ENCODE assay signal across 21 cellular contexts in the genomic region with DNA sequence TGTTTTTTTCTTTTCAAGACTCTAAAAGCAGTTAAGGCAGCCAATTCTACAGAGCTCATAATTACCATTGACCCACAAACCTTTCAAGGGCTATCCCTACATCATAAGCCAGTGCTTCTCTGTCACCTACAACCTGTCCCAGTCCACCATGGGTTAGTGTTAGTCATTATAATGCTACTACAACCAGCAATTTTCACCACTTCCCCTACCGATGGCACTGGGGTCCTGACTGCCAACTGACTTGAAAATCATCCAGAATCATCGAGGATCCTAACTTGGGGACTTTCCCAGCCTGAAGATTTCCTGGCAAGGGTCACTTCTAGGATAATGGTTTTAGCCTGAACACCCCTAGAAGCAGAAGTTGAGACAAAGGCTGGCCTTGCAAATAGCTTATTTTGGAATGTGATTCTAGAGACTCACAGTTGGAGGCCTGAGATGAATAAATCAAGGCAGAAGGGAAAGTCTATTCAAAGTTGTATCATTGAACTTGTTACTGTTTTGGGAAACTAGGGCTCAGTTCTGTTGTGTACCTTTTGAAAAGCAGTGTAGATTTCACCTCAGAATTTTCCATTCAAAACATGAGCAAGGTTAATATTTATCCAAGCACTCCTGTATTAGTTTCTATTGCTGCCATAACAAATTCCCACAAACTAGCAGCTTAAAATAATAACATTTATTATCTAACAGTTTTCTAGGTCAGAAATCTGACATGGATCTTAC.
"Had no signal": no experiment of that assay in that cellular context is flagged by ENCODE, and none has a peak within 500 bp of the region (broad histone marks: within the 10 kb centered on the region; RNA-seq: fewer than 3 reads in every experiment).

No MANE protein-coding gene starts in this region.

- H3K9me3 ChIP-seq: suprapubic skin, transverse colon had no signal

- H3K9me3 Mint-ChIP-seq: activated CD4-positive, alpha-beta memory T cell treated with anti-CD3 and anti-CD28 coated beads for 36 hours; activated naive CD8-positive, alpha-beta T cell treated with anti-CD3 and anti-CD28 coated beads, Interleukin-2, amount 10 ng/mL, durations not matched to agents 7 days and 5 days; brain had no signal

- H3K79me2 ChIP-seq: parathyroid adenoma had no signal

- H3K4me1 Mint-ChIP-seq: activated CD4-positive, alpha-beta T cell treated with anti-CD3 and anti-CD28 coated beads for 36 hours; activated CD8-positive, alpha-beta memory T cell treated with anti-CD3 and anti-CD28 coated beads, Interleukin-2, amount 10 ng/mL, durations not matched to agents 7 days and 5 days; activated naive CD8-positive, alpha-beta T cell treated with anti-CD3 and anti-CD28 coated beads, Interleukin-2, amount 10 ng/mL, durations not matched to agents 7 days and 5 days; brain; naive thymus-derived CD4-positive, alpha-beta T cell had no signal

- H3K4me1 ChIP-seq: parathyroid adenoma, suprapubic skin, transverse colon had no signal

- H3K36me3 ChIP-seq: suprapubic skin, transverse colon, WERI-Rb-1 had no signal

- H3K9ac ChIP-seq: parathyroid adenoma had no signal

- H3K36me3 Mint-ChIP-seq: activated CD4-positive, alpha-beta memory T cell treated with anti-CD3 and anti-CD28 coated beads for 36 hours; activated CD8-positive, alpha-beta memory T cell treated with anti-CD3 and anti-CD28 coated beads, Interleukin-2, amount 10 ng/mL, durations not matched to agents 7 days and 5 days; activated naive CD8-positive, alpha-beta T cell treated with anti-CD3 and anti-CD28 coated beads, Interleukin-2, amount 10 ng/mL, durations not matched to agents 7 days and 5 days; brain; naive thymus-derived CD4-positive, alpha-beta T cell had no signal

- H3K4me3 ChIP-seq: dorsolateral prefrontal cortex, suprapubic skin, transverse colon had no signal

- H3K27me3 Mint-ChIP-seq: activated CD4-positive, alpha-beta memory T cell treated with anti-CD3 and anti-CD28 coated beads for 36 hours; activated CD4-positive, alpha-beta T cell treated with anti-CD3 and anti-CD28 coated beads for 36 hours; activated CD8-positive, alpha-beta memory T cell treated with anti-CD3 and anti-CD28 coated beads, Interleukin-2, amount 10 ng/mL, durations not matched to agents 7 days and 5 days; activated naive CD8-positive, alpha-beta T cell treated with anti-CD3 and anti-CD28 coated beads, Interleukin-2, amount 10 ng/mL, durations not matched to agents 7 days and 5 days; naive thymus-derived CD4-positive, alpha-beta T cell; stimulated activated naive CD8-positive, alpha-beta T cell treated with anti-CD3 and anti-CD28 coated beads, Interleukin-15, Interleukin-2, amounts not matched to agents 100 ng/mL and 50 ng/mL, for 24 hours had no signal

- H3K4me3 Mint-ChIP-seq: activated CD4-positive, alpha-beta memory T cell treated with anti-CD3 and anti-CD28 coated beads for 36 hours; activated CD4-positive, alpha-beta T cell treated with anti-CD3 and anti-CD28 coated beads for 36 hours; activated CD8-positive, alpha-beta memory T cell treated with anti-CD3 and anti-CD28 coated beads, Interleukin-2, amount 10 ng/mL, durations not matched to agents 7 days and 5 days; activated naive CD8-positive, alpha-beta T cell treated with anti-CD3 and anti-CD28 coated beads, Interleukin-2, amount 10 ng/mL, durations not matched to agents 7 days and 5 days; naive thymus-derived CD4-positive, alpha-beta T cell; stimulated activated naive CD8-positive, alpha-beta T cell treated with anti-CD3 and anti-CD28 coated beads, Interleukin-15, Interleukin-2, amounts not matched to agents 100 ng/mL and 50 ng/mL, for 24 hours had no signal

- H2AFZ ChIP-seq: parathyroid adenoma had no signal

- H3K27ac Mint-ChIP-seq: activated CD4-positive, alpha-beta memory T cell treated with anti-CD3 and anti-CD28 coated beads for 36 hours; activated CD4-positive, alpha-beta T cell treated with anti-CD3 and anti-CD28 coated beads for 36 hours; activated CD8-positive, alpha-beta memory T cell treated with anti-CD3 and anti-CD28 coated beads, Interleukin-2, amount 10 ng/mL, durations not matched to agents 7 days and 5 days; activated naive CD8-positive, alpha-beta T cell treated with anti-CD3 and anti-CD28 coated beads, Interleukin-2, amount 10 ng/mL, durations not matched to agents 7 days and 5 days; naive thymus-derived CD4-positive, alpha-beta T cell; stimulated activated naive CD8-positive, alpha-beta T cell treated with anti-CD3 and anti-CD28 coated beads, Interleukin-15, Interleukin-2, amounts not matched to agents 100 ng/mL and 50 ng/mL, for 24 hours had no signal

- H3K27me3 ChIP-seq: dorsolateral prefrontal cortex, suprapubic skin, transverse colon had no signal

- DNase-seq: activated CD4-positive, alpha-beta memory T cell treated with anti-CD3 and anti-CD28 coated beads for 36 hours; activated CD4-positive, alpha-beta T cell treated with anti-CD3 and anti-CD28 coated beads for 36 hours; activated CD8-positive, alpha-beta memory T cell treated with anti-CD3 and anti-CD28 coated beads, Interleukin-2, amount 10 ng/mL, durations not matched to agents 7 days and 5 days; activated naive CD4-positive, alpha-beta T cell treated with Interleukin-2 at 50 U/mL for 16 hours; activated naive CD8-positive, alpha-beta T cell treated with anti-CD3 and anti-CD28 coated beads, Interleukin-2, amount 10 ng/mL, durations not matched to agents 7 days and 5 days; dorsolateral prefrontal cortex; foreskin fibroblast; left ventricle myocardium superior; mesenchymal stem cell; naive thymus-derived CD4-positive, alpha-beta T cell; stimulated activated CD4-positive, alpha-beta T cell treated with anti-CD3 and anti-CD28 coated beads, Interleukin-12 subunit alpha, Interleukin-12 subunit beta, amount 100 ng/mL, for 4 hours; stimulated activated CD4-positive, alpha-beta T cell treated with anti-CD3 and anti-CD28 coated beads, Interleukin-1b, Interleukin-23, amount 100 ng/mL, for 48 hours; SW 1271; T-helper 2 cell; transverse colon; WERI-Rb-1 had no signal

- ATAC-seq: activated CD4-positive, alpha-beta T cell treated with anti-CD3 and anti-CD28 coated beads for 36 hours; activated CD8-positive, alpha-beta memory T cell treated with anti-CD3 and anti-CD28 coated beads, Interleukin-2, amount 10 ng/mL, durations not matched to agents 7 days and 5 days; left ventricle myocardium superior; naive thymus-derived CD4-positive, alpha-beta T cell had no signal

- H3K27ac ChIP-seq: epithelial cell of prostate, parathyroid adenoma, suprapubic skin, transverse colon, WERI-Rb-1 had no signal
